Comparison of ENCODE assay signal across 27 cellular contexts in genomic region chr14:91614187-91614586, GRCh38.
DNase-seq lines count a peak whose midpoint lies in the region; ATAC-seq and TF ChIP-seq lines count a peak whose summit lies in the region.
"Had no signal": no experiment of that assay in that cellular context is flagged by ENCODE, and none has a peak within 500 bp of the region (broad histone marks: within the 10 kb centered on the region; RNA-seq: fewer than 3 reads in every experiment).

No MANE protein-coding gene starts in this region.

- CTCF ChIA-PET in RWPE1 (lab: Yijun Ruan, JAX): no interaction called here

- no peak overlapping the region for H3K4me3 Mint-ChIP-seq in GM23338
- H3K4me3 Mint-ChIP-seq: activated naive CD8-positive, alpha-beta T cell treated with anti-CD3 and anti-CD28 coated beads, Interleukin-2, amount 10 ng/mL, durations not matched to agents 7 days and 5 days; activated T-helper 17 cell treated with anti-CD3 and anti-CD28 coated beads, Interleukin-2, amount 50 U/mL, for 72 hours; effector memory CD8-positive, alpha-beta T cell; nephron; stimulated activated naive CD8-positive, alpha-beta T cell treated with anti-CD3 and anti-CD28 coated beads, Interleukin-15, Interleukin-2, amounts not matched to agents 100 ng/mL and 50 ng/mL, for 24 hours; WTC11 had no signal

- POLR2A ChIA-PET in RWPE1 (lab: Yijun Ruan, JAX; ENCODE audit: low non-redundant PET): no interaction called here

- peaks cover 14% of the 10 kb centered on the region; the same call in 2 of the 3 replicates for H3K36me3 Mint-ChIP-seq in GM23338 (ENCODE audit: low read depth)
- H3K36me3 Mint-ChIP-seq: activated naive CD8-positive, alpha-beta T cell treated with anti-CD3 and anti-CD28 coated beads, Interleukin-2, amount 10 ng/mL, durations not matched to agents 7 days and 5 days had no signal

- H4K20me1 ChIP-seq in GM23338 (replicated peaks; ENCODE audit: insufficient read depth): no peaks in the 10 kb centered on the region

- H3K4me3 ChIP-seq in ACC112 (ENCODE audit: low read depth, low read length) (no peak overlapping the region), GM23338 (no peak overlapping the region), epithelial cell of esophagus (ENCODE audit: low read length) (no peak overlapping the region)
- H3K4me3 ChIP-seq: esophagus muscularis mucosa, ovary, tibial artery had no signal

- no peaks in the 10 kb centered on the region for H3K27me3 ChIP-seq in ACC112 (ENCODE audit: insufficient read depth, low read length)
- no peaks in the 10 kb centered on the region for H3K27me3 ChIP-seq in GM23338 (ENCODE audit: insufficient read depth)
- H3K27me3 ChIP-seq: esophagus muscularis mucosa, ovary, tibial artery had no signal

- no peak for DNase-seq in GM23338 (ENCODE audit: low spot score)
- peak; percentile 17 for DNase-seq in RWPE1 (ENCODE audit: low spot score)
- peak; percentile 42 for DNase-seq in epithelial cell of esophagus (ENCODE audit: low read depth)
- no peak for DNase-seq in D341Med (ENCODE audit: low spot score)
- DNase-seq in NAMALWA (ENCODE audit: low spot score): no peak
- no peak for DNase-seq in activated gamma-delta T cell treated with Interleukin-2 at 50 U/mL for 16 hours
- DNase-seq: activated CD4-positive, alpha-beta T cell treated with anti-CD3 and anti-CD28 coated beads, Interleukin-2, amount 50 U/mL, for 4 hours; activated naive CD8-positive, alpha-beta T cell treated with anti-CD3 and anti-CD28 coated beads, Interleukin-2, amount 10 ng/mL, durations not matched to agents 7 days and 5 days; C1 segment of cervical spinal cord; effector memory CD8-positive, alpha-beta T cell; hypothalamus; KBM-7; midbrain; NCI-H146; NCI-H69; ovary; right cardiac atrium; RPMI8226; stimulated activated CD4-positive, alpha-beta T cell treated with anti-CD3 and anti-CD28 coated beads, Interleukin-4, amount 100 ng/mL, for 4 hours; tibial artery had no signal

- TF ChIP-seq CTCF in GM23338 (conservative IDR thresholded peaks at IDR 0.05; ENCODE audit: low read depth in 2 of 2): no peak
- no peak for TF ChIP-seq CTCF in RWPE1 (conservative IDR thresholded peaks at IDR 0.05; ENCODE audit: low read depth)
- no peak for TF ChIP-seq CTCF in epithelial cell of esophagus (IDR thresholded peaks at IDR 0.05; ENCODE audit: insufficient read depth, low read depth, low read length, missing control alignments)

- H3K79me2 ChIP-seq in ACC112 (ENCODE audit: control insufficient read depth, insufficient read depth, low read length, unreplicated experiment) (no peaks in the 10 kb centered on the region), GM23338 (replicated peaks; ENCODE audit: insufficient read depth) (no peaks in the 10 kb centered on the region)

- H3F3A ChIP-seq in GM23338 (replicated peaks; ENCODE audit: low read depth): no peaks in the 10 kb centered on the region

- no peak for ATAC-seq in GM23338
- no peak for ATAC-seq in GM19397 (IDR thresholded peaks at IDR 0.05; ENCODE audit: unreplicated experiment)
- ATAC-seq: activated T-helper 17 cell treated with anti-CD3 and anti-CD28 coated beads, Interleukin-2, amount 50 U/mL, for 72 hours; effector memory CD8-positive, alpha-beta T cell; right cardiac atrium; WTC11 had no signal

- no peaks in the 10 kb centered on the region for H3K9me2 ChIP-seq in GM23338 (ENCODE audit: insufficient read depth)

- H3K4me1 Mint-ChIP-seq in GM23338: no peaks in the 10 kb centered on the region; the same call in 2 of the 3 replicates
- H3K4me1 Mint-ChIP-seq: activated naive CD8-positive, alpha-beta T cell treated with anti-CD3 and anti-CD28 coated beads, Interleukin-2, amount 10 ng/mL, durations not matched to agents 7 days and 5 days; activated T-helper 17 cell treated with anti-CD3 and anti-CD28 coated beads, Interleukin-2, amount 50 U/mL, for 72 hours; nephron; WTC11 had no signal

- H2AFZ ChIP-seq in ACC112 (ENCODE audit: low read length, unreplicated experiment) (peak overlapping the region; percentile 68), GM23338 (peak overlapping the region; percentile 50; the same call in 1 of the 2 replicates)

- no peak overlapping the region for H3K4me2 ChIP-seq in GM23338

- H3K36me3 ChIP-seq in ACC112 (ENCODE audit: insufficient read depth, low read length) (no peaks in the 10 kb centered on the region), GM23338 (ENCODE audit: insufficient read depth) (no peaks in the 10 kb centered on the region)
- H3K36me3 ChIP-seq: esophagus muscularis mucosa, ovary, tibial artery had no signal

- H3K27ac Mint-ChIP-seq in GM23338: no peak overlapping the region
- H3K27ac Mint-ChIP-seq: activated naive CD8-positive, alpha-beta T cell treated with anti-CD3 and anti-CD28 coated beads, Interleukin-2, amount 10 ng/mL, durations not matched to agents 7 days and 5 days; activated T-helper 17 cell treated with anti-CD3 and anti-CD28 coated beads, Interleukin-2, amount 50 U/mL, for 72 hours; effector memory CD8-positive, alpha-beta T cell; nephron; stimulated activated naive CD8-positive, alpha-beta T cell treated with anti-CD3 and anti-CD28 coated beads, Interleukin-15, Interleukin-2, amounts not matched to agents 100 ng/mL and 50 ng/mL, for 24 hours; WTC11 had no signal

- H3K27ac ChIP-seq in ACC112 (ENCODE audit: low read depth, low read length) (peak overlapping the region; percentile 12; the same call in 1 of the 2 replicates), GM23338 (ENCODE audit: low read depth) (no peak overlapping the region), RWPE1 (no peak overlapping the region)
- H3K27ac ChIP-seq: esophagus muscularis mucosa, ovary, tibial artery had no signal

- H3K4me1 ChIP-seq in ACC112 (ENCODE audit: control insufficient read depth, insufficient read depth, low read length, unreplicated experiment): peaks cover 13% of the 10 kb centered on the region
- 0 out of 2 replicates have a peak, but pooled peaks cover 5% of the 10 kb centered on the region for H3K4me1 ChIP-seq in GM23338 (ENCODE audit: insufficient read depth)
- H3K4me1 ChIP-seq: esophagus muscularis mucosa, tibial artery had no signal

- peaks cover 2% of the 10 kb centered on the region for H3K27me3 Mint-ChIP-seq in GM23338 (ENCODE audit: insufficient read depth, low read depth, poor library complexity)
- H3K27me3 Mint-ChIP-seq: activated naive CD8-positive, alpha-beta T cell treated with anti-CD3 and anti-CD28 coated beads, Interleukin-2, amount 10 ng/mL, durations not matched to agents 7 days and 5 days; activated T-helper 17 cell treated with anti-CD3 and anti-CD28 coated beads, Interleukin-2, amount 50 U/mL, for 72 hours; effector memory CD8-positive, alpha-beta T cell; stimulated activated naive CD8-positive, alpha-beta T cell treated with anti-CD3 and anti-CD28 coated beads, Interleukin-15, Interleukin-2, amounts not matched to agents 100 ng/mL and 50 ng/mL, for 24 hours had no signal

- peaks cover 20% of the 10 kb centered on the region for H3K9me3 Mint-ChIP-seq in GM23338
- H3K9me3 Mint-ChIP-seq: activated T-helper 17 cell treated with anti-CD3 and anti-CD28 coated beads, Interleukin-2, amount 50 U/mL, for 72 hours; effector memory CD8-positive, alpha-beta T cell; stimulated activated naive CD8-positive, alpha-beta T cell treated with anti-CD3 and anti-CD28 coated beads, Interleukin-15, Interleukin-2, amounts not matched to agents 100 ng/mL and 50 ng/mL, for 24 hours had no signal

TF ChIP-seq in GM23338, 12 proteins besides CTCF, POLR2A, EP300 and RAD21:
- TF ChIP-seq EZH2 (IDR thresholded peaks at IDR 0.05; ENCODE audit: low read depth, unreplicated experiment): no peak
- no peak for TF ChIP-seq ZNF114 (CRISPR knock-in tag; IDR thresholded peaks at IDR 0.05)

Comparison
In these comparisons a context has a peak if more than half of its experiments do, and no peak if none do; other contexts are left out.
1. DNase-seq: peak in RWPE1 (single experiment) and epithelial cell of esophagus (single experiment); none in GM23338 (single experiment), D341Med (single experiment), NAMALWA (single experiment) and activated gamma-delta T cell treated with Interleukin-2 at 50 U/mL for 16 hours (single experiment).